1 cellular context compared by ENCODE assay signal in genomic region chr1:205631727-205632373, GRCh38.
A peak's percentile ranks its signal among the peaks of the same experiment; 100 is the strongest.
TF ChIP-seq lines count a peak whose summit lies in the region.

ELK4 (minus strand) TSS chr1:205632011; CDS start chr1:205623882, 8,129 bp downstream.

TF ChIP-seq in HepG2, 621 proteins besides CTCF, POLR2A, EP300 and RAD21 (continued from another document):
- TF ChIP-seq E2F2 (CRISPR knock-in tag; IDR thresholded peaks at IDR 0.05; ENCODE audit: borderline replicate concordance) (no peak), CCAR2 (optimal IDR thresholded peaks at IDR 0.05; ENCODE audit: low read depth, low read length) (no peak), ZNF747 (CRISPR knock-in tag; IDR thresholded peaks at IDR 0.05; ENCODE audit: borderline replicate concordance) (peak; percentile 63; the same call in 1 of the 2 replicates), JUN (CRISPR knock-in tag; IDR thresholded peaks at IDR 0.05) (no peak), ZNF652 (CRISPR knock-in tag; IDR thresholded peaks at IDR 0.05; ENCODE audit: borderline replicate concordance, low read depth) (no peak), ZNF83 (CRISPR knock-in tag; IDR thresholded peaks at IDR 0.05; ENCODE audit: borderline replicate concordance) (no peak), ZNF850 (CRISPR knock-in tag; conservative IDR thresholded peaks at IDR 0.05) (no peak), ZNF414 (CRISPR knock-in tag; IDR thresholded peaks at IDR 0.05) (no peak), ARNT2 (CRISPR knock-in tag; IDR thresholded peaks at IDR 0.05; ENCODE audit: low read depth) (peak; percentile 66), TCF7 (IDR thresholded peaks at IDR 0.05; ENCODE audit: low read depth) (no peak), BRF2 (CRISPR knock-in tag; IDR thresholded peaks at IDR 0.05) (no peak), HOXA7 (CRISPR knock-in tag; IDR thresholded peaks at IDR 0.05) (no peak), ZNF547 (CRISPR knock-in tag; IDR thresholded peaks at IDR 0.05) (peak; percentile 45; the same call in 1 of the 2 replicates), ATF6 (CRISPR knock-in tag; conservative IDR thresholded peaks at IDR 0.05) (peak; percentile 89; the same call in 1 of the 2 replicates), ZNF567 (CRISPR knock-in tag; IDR thresholded peaks at IDR 0.05; ENCODE audit: borderline replicate concordance) (no peak), ZNF318 (CRISPR knock-in tag; IDR thresholded peaks at IDR 0.05) (no peak), ZMAT5 (CRISPR knock-in tag; IDR thresholded peaks at IDR 0.05; ENCODE audit: borderline replicate concordance, low read depth) (no peak), ZNF331 (CRISPR knock-in tag; IDR thresholded peaks at IDR 0.05) (peak; percentile 68; the same call in 1 of the 2 replicates), POGK (CRISPR knock-in tag; conservative IDR thresholded peaks at IDR 0.05) (peak; percentile 94), SP1 (IDR thresholded peaks at IDR 0.05) (no peak), SP1 (CRISPR knock-in tag; IDR thresholded peaks at IDR 0.05) (peak; percentile 90), ZNF577 (CRISPR knock-in tag; IDR thresholded peaks at IDR 0.05; ENCODE audit: borderline replicate concordance, low read depth) (no peak)
